17 cellular contexts compared by ENCODE assay signal in genomic region chr10:32038777-32039176, GRCh38. TPM values are rescaled to one million over a fixed set of nuclear protein-coding genes. Genes with fewer than 3 reads are reported as not detected.
DNase-seq lines count a peak whose midpoint lies in the region; ATAC-seq and TF ChIP-seq lines count a peak whose summit lies in the region.
"Had no signal": no experiment of that assay in that cellular context is flagged by ENCODE, and none has a peak within 500 bp of the region (broad histone marks: within the 10 kb centered on the region; RNA-seq: fewer than 3 reads in every experiment).

No MANE protein-coding gene starts in this region.

- H3K36me3 ChIP-seq in heart right ventricle, result peaks cover 0 to 86% (median 40%) of the 10 kb centered on the region in 9 donors
- H3K36me3 ChIP-seq in right atrium auricular region, result peaks cover 60% of the 10 kb centered on the region
- peaks cover 50 to 79% of the 10 kb centered on the region in 2 experiments for H3K36me3 ChIP-seq in HEK293 (ENCODE audit: control insufficient read depth in 2 of 2, insufficient read depth in 1 of 2, low read length in 2 of 2)
- H3K36me3 ChIP-seq in WERI-Rb-1, result peaks cover 32% of the 10 kb centered on the region

- no peaks in the 10 kb centered on the region for H3K9me3 Mint-ChIP-seq in activated naive CD4-positive, alpha-beta T cell treated with anti-CD3 and anti-CD28 coated beads, Interleukin-2, amount 50 U/mL, for 72 hours
- H3K9me3 Mint-ChIP-seq: CD4-positive, alpha-beta memory T cell; IgD-negative memory B cell had no signal

- H3K27ac ChIP-seq in heart right ventricle, result peak overlapping the region in 7 of 10 donors; percentile 5 to 73 (median 59)
- peak overlapping the region in 1 of 2 donors; percentile 50 for H3K27ac ChIP-seq in right atrium auricular region
- H3K27ac ChIP-seq in HEK293 (ENCODE audit: extremely low read depth, low read depth, low read length), result no peak overlapping the region
- H3K27ac ChIP-seq in WERI-Rb-1, result no peak overlapping the region
- H3K27ac ChIP-seq: SJCRH30 had no signal

- CTCF ChIA-PET in HEK293 (lab: Yijun Ruan, JAX), result interaction anchor here (0.7 kb wide), 1 partner anchor 128 kb away, joined by 3 read pairs; no protein-coding TSS in a partner anchor

- POLR2A ChIA-PET in HEK293 (lab: Yijun Ruan, JAX), result no interaction called here

- intact Hi-C loops in heart right ventricle (cut with DNase I), result no loop called here
- intact Hi-C loops in left ventricle myocardium superior (cut with micrococcal nuclease), result no loop called here

- WGBS in heart right ventricle, 2 donors, result 56 to 69% methylated on average over 3 of the region's 3 CpGs

- H3K27ac Mint-ChIP-seq in activated naive CD4-positive, alpha-beta T cell treated with anti-CD3 and anti-CD28 coated beads, Interleukin-2, amount 50 U/mL, for 72 hours, result no peak overlapping the region
- H3K27ac Mint-ChIP-seq: B cell, IgD-negative memory B cell had no signal

- TF ChIP-seq CTCF in heart right ventricle (IDR thresholded peaks at IDR 0.05) (no peak), right atrium auricular region (IDR thresholded peaks at IDR 0.05) (no peak), HEK293 (tag by site-specific recombination; IDR thresholded peaks at IDR 0.05) (no peak), WERI-Rb-1 (IDR thresholded peaks at IDR 0.05; ENCODE audit: low read depth, low read length) (no peak)

- H3K9me3 ChIP-seq in heart right ventricle, result no peaks in the 10 kb centered on the region
- no peaks in the 10 kb centered on the region for H3K9me3 ChIP-seq in right atrium auricular region
- H3K9me3 ChIP-seq in HEK293 (ENCODE audit: control insufficient read depth, insufficient read depth, low read depth, low read length), result no peaks in the 10 kb centered on the region
- H3K9me3 ChIP-seq in WERI-Rb-1 (ENCODE audit: severe bottlenecking), result no peaks in the 10 kb centered on the region
- H3K9me3 ChIP-seq: SJCRH30 had no signal

- ATAC-seq in heart right ventricle (peak in 1 of 8 donors; percentile 36), left ventricle myocardium superior (peak; percentile 13), HG02884 (IDR thresholded peaks at IDR 0.05; ENCODE audit: unreplicated experiment) (no peak)
- ATAC-seq in activated naive CD4-positive, alpha-beta T cell treated with anti-CD3 and anti-CD28 coated beads, Interleukin-2, amount 50 U/mL, for 72 hours, result no peak

- H3K27me3 ChIP-seq in heart right ventricle (no peaks in the 10 kb centered on the region), right atrium auricular region (no peaks in the 10 kb centered on the region), WERI-Rb-1 (ENCODE audit: insufficient read depth, low read depth, severe bottlenecking) (no peaks in the 10 kb centered on the region)
- H3K27me3 ChIP-seq: SJCRH30 had no signal

- no peak overlapping the region for H3K4me3 ChIP-seq in heart right ventricle
- no peak overlapping the region for H3K4me3 ChIP-seq in right atrium auricular region
- H3K4me3 ChIP-seq in HEK293 (ENCODE audit: low read depth, low read length), result no peak overlapping the region
- no peak overlapping the region for H3K4me3 ChIP-seq in WERI-Rb-1 (ENCODE audit: low read depth, low read length)
- H3K4me3 ChIP-seq: SJCRH30 had no signal

- DNase-seq in heart right ventricle (no peak), right atrium auricular region (ENCODE audit: low spot score) (no peak), left ventricle myocardium superior (no peak), WERI-Rb-1 (no peak), middle frontal gyrus (ENCODE audit: extremely low spot score, low spot score) (no peak)
- DNase-seq in activated naive CD4-positive, alpha-beta T cell treated with anti-CD3 and anti-CD28 coated beads, Interleukin-2, amount 50 U/mL, for 72 hours (ENCODE audit: low spot score in 2 of 2), result no peak
- DNase-seq: CD4-positive, alpha-beta memory T cell; DND-41; MV-4-11; NCI-H1436; NCI-H2081; NCI-H510A treated with DMSO at 0.1 percent for 48 hours; SJCRH30 had no signal

- H3K4me1 ChIP-seq in heart right ventricle (peaks cover 0 to 61% (median 47%) of the 10 kb centered on the region in 9 donors), right atrium auricular region (peaks cover 0 to 40% of the 10 kb centered on the region in 2 donors), HEK293 (ENCODE audit: control insufficient read depth, insufficient read depth, low read length) (no peaks in the 10 kb centered on the region)

- peaks cover 0 to 1% of the 10 kb centered on the region in 2 donors for H3K36me3 Mint-ChIP-seq in activated naive CD4-positive, alpha-beta T cell treated with anti-CD3 and anti-CD28 coated beads, Interleukin-2, amount 50 U/mL, for 72 hours

TF ChIP-seq in HEK293, 187 proteins besides CTCF, POLR2A, EP300 and RAD21:
- TF ChIP-seq KLF17 (tag by site-specific recombination; IDR thresholded peaks at IDR 0.05) (no peak), ZNF26 (tag by site-specific recombination; IDR thresholded peaks at IDR 0.05) (peak; percentile 12; the same call in 1 of the 2 replicates), ZNF335 (tag by site-specific recombination; conservative IDR thresholded peaks at IDR 0.05) (no peak), ZNF624 (tag by site-specific recombination; IDR thresholded peaks at IDR 0.05) (no peak), GLIS2 (tag by site-specific recombination; IDR thresholded peaks at IDR 0.05) (no peak), MEIS1 (CRISPR knock-in tag; IDR thresholded peaks at IDR 0.05; ENCODE audit: borderline replicate concordance) (no peak)
TF ChIP-seq in HEK293: peak in this region for 1.

RNA-seq across cellular contexts. Expression of gene KIF5B, which starts 17.4 kb away (rescaled TPM):
- total RNA-seq in heart right ventricle (100 to 1,000 TPM; 113 to 205 (median 167) TPM), right atrium auricular region (100 to 1,000 TPM; 142 to 155 TPM), left ventricle myocardium superior (139 TPM)
- polyA plus RNA-seq in heart right ventricle, result 10 to 100 TPM; 30.1 to 64.1 TPM
- total RNA-seq in activated naive CD4-positive, alpha-beta T cell treated with anti-CD3 and anti-CD28 coated beads, Interleukin-2, amount 50 U/mL, for 72 hours, result 10 to 100 TPM; 48.5 to 95.1 TPM

Comparison
In these comparisons a context has a peak if more than half of its experiments do, and no peak if none do; other contexts are left out.
1. H3K27ac ChIP-seq: peak in heart right ventricle (7 of 10); none in HEK293 (single experiment) and WERI-Rb-1 (single experiment).